In the genomic region with DNA sequence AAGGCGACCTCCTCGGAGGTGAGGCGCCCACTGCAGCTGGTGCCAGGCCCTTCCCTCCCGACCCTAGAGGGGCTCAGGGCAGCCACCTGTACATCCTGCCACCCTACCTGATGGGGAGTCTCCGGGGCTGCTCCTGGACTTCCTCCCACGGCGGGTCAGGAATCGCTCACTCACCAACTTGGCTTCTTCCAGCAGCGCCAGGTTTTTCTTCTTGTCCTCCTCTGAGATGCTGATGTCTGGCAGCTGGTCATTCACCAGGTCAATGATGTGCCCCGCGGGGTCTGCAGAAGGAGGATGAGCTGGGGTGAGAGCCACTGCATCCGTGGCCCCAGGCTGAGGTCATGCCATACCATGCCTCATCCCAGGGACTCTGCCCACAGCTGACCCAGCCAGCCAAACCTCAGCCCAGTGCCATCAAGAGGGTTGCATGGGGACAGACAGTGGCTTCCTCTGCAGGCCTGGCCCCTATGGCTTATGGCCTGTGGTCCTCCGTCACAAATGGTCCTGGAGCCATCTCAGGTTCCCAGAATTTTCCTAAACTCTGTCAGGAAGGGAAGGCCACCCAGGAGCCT, we compare ENCODE assay signal across 25 cellular contexts.
"Had no signal": no experiment of that assay in that cellular context is flagged by ENCODE, and none has a peak within 500 bp of the region (broad histone marks: within the 10 kb centered on the region; RNA-seq: fewer than 3 reads in every experiment).

No MANE protein-coding gene starts in this region.

- H3K4me3 ChIP-seq: adrenal gland, left ventricle myocardium inferior, lung, pancreas, prostate gland, smooth muscle cell, suprapubic skin, transverse colon had no signal

- DNase-seq: activated CD4-positive, alpha-beta memory T cell treated with anti-CD3 and anti-CD28 coated beads for 36 hours; activated CD4-positive, alpha-beta T cell treated with anti-CD3 and anti-CD28 coated beads, Interleukin-2, amount 10 ng/mL, durations not matched to agents 24 days and 14 days; activated naive CD4-positive, alpha-beta T cell; activated naive CD8-positive, alpha-beta T cell treated with anti-CD3 and anti-CD28 coated beads for 36 hours; activated T-cell treated with anti-CD3 and anti-CD28 coated beads for 4 hours; activated T-cell treated with anti-CD3 and anti-CD28 coated beads, Interleukin-2, amount 50 U/mL, for 72 hours; brain microvascular endothelial cell; glutamatergic neuron; left ventricle myocardium inferior; pancreas; retina; stimulated activated CD4-positive, alpha-beta T cell treated with anti-CD3 and anti-CD28 coated beads, Interleukin-1b, Interleukin-23, amount 100 ng/mL, for 48 hours; stimulated activated CD4-positive, alpha-beta T cell treated with anti-CD3 and anti-CD28 coated beads, Interleukin-4, amount 100 ng/mL, for 4 hours; stimulated activated CD8-positive, alpha-beta memory T cell treated with anti-CD3 and anti-CD28 coated beads, Interleukin-4, amount 100 ng/mL, for 48 hours; stimulated activated naive B cell treated with anti-CD40 and anti-IgM and Interleukin-4, amounts not matched to agents 10 μg/mL and 1 μg/mL and 100 μg/mL, for 72 hours; T-helper 1 cell; transverse colon had no signal

- H3K27me3 ChIP-seq: adrenal gland, brain microvascular endothelial cell, pancreas, suprapubic skin, transverse colon had no signal

- H3K4me2 ChIP-seq: smooth muscle cell had no signal

- H3K4me1 ChIP-seq: left ventricle myocardium inferior, pancreas, prostate gland, suprapubic skin had no signal

- H3K36me3 ChIP-seq: brain microvascular endothelial cell, left ventricle myocardium inferior, pancreas, prostate gland, suprapubic skin had no signal

- H3K4me3 Mint-ChIP-seq: activated CD4-positive, alpha-beta memory T cell treated with anti-CD3 and anti-CD28 coated beads for 36 hours; activated CD4-positive, alpha-beta T cell treated with anti-CD3 and anti-CD28 coated beads, Interleukin-2, amount 10 ng/mL, durations not matched to agents 24 days and 14 days; activated naive CD8-positive, alpha-beta T cell treated with anti-CD3 and anti-CD28 coated beads for 36 hours; activated T-cell treated with anti-CD3 and anti-CD28 coated beads, Interleukin-2, amount 50 U/mL, for 72 hours; dendritic cell treated with granulocyte-macrophage colony-stimulating factor and Interleukin-4, amounts not matched to agents 40 ng/mL and 50 ng/mL, for 4 days; nephron; stimulated activated naive B cell treated with anti-CD40 and anti-IgM and Interleukin-4, amounts not matched to agents 10 μg/mL and 1 μg/mL and 100 μg/mL, for 72 hours; T-helper 2 cell treated with Interferon-gamma antibody and Interleukin-4, amounts not matched to agents 5 μg/mL and 100 μg/mL, for 36 hours had no signal

- H3K9me3 Mint-ChIP-seq: activated CD4-positive, alpha-beta memory T cell treated with anti-CD3 and anti-CD28 coated beads for 36 hours; activated CD4-positive, alpha-beta T cell treated with anti-CD3 and anti-CD28 coated beads, Interleukin-2, amount 10 ng/mL, durations not matched to agents 24 days and 14 days; activated naive CD8-positive, alpha-beta T cell treated with anti-CD3 and anti-CD28 coated beads for 36 hours; activated T-cell treated with anti-CD3 and anti-CD28 coated beads, Interleukin-2, amount 50 U/mL, for 72 hours; dendritic cell treated with granulocyte-macrophage colony-stimulating factor and Interleukin-4, amounts not matched to agents 40 ng/mL and 50 ng/mL, for 4 days; nephron; stimulated activated naive B cell treated with anti-CD40 and anti-IgM and Interleukin-4, amounts not matched to agents 10 μg/mL and 1 μg/mL and 100 μg/mL, for 72 hours; T-helper 2 cell treated with Interferon-gamma antibody and Interleukin-4, amounts not matched to agents 5 μg/mL and 100 μg/mL, for 36 hours had no signal

- H3K27ac Mint-ChIP-seq: activated CD4-positive, alpha-beta memory T cell treated with anti-CD3 and anti-CD28 coated beads for 36 hours; activated CD4-positive, alpha-beta T cell treated with anti-CD3 and anti-CD28 coated beads, Interleukin-2, amount 10 ng/mL, durations not matched to agents 24 days and 14 days; activated naive CD8-positive, alpha-beta T cell treated with anti-CD3 and anti-CD28 coated beads for 36 hours; activated T-cell treated with anti-CD3 and anti-CD28 coated beads, Interleukin-2, amount 50 U/mL, for 72 hours; dendritic cell treated with granulocyte-macrophage colony-stimulating factor and Interleukin-4, amounts not matched to agents 40 ng/mL and 50 ng/mL, for 4 days; nephron; stimulated activated naive B cell treated with anti-CD40 and anti-IgM and Interleukin-4, amounts not matched to agents 10 μg/mL and 1 μg/mL and 100 μg/mL, for 72 hours; T-helper 2 cell treated with Interferon-gamma antibody and Interleukin-4, amounts not matched to agents 5 μg/mL and 100 μg/mL, for 36 hours had no signal

- H3K36me3 Mint-ChIP-seq: activated CD4-positive, alpha-beta memory T cell treated with anti-CD3 and anti-CD28 coated beads for 36 hours; activated naive CD8-positive, alpha-beta T cell treated with anti-CD3 and anti-CD28 coated beads for 36 hours; stimulated activated naive B cell treated with anti-CD40 and anti-IgM and Interleukin-4, amounts not matched to agents 10 μg/mL and 1 μg/mL and 100 μg/mL, for 72 hours had no signal

- H3K27me3 Mint-ChIP-seq: activated CD4-positive, alpha-beta T cell treated with anti-CD3 and anti-CD28 coated beads, Interleukin-2, amount 10 ng/mL, durations not matched to agents 24 days and 14 days; activated naive CD8-positive, alpha-beta T cell treated with anti-CD3 and anti-CD28 coated beads for 36 hours; stimulated activated naive B cell treated with anti-CD40 and anti-IgM and Interleukin-4, amounts not matched to agents 10 μg/mL and 1 μg/mL and 100 μg/mL, for 72 hours had no signal

- H3K9me3 ChIP-seq: adrenal gland, left ventricle myocardium inferior, pancreas, prostate gland, suprapubic skin, transverse colon had no signal

- H3K4me1 Mint-ChIP-seq: nephron had no signal

- H3K27ac ChIP-seq: adrenal gland, brain microvascular endothelial cell, left ventricle myocardium inferior, pancreas, prostate gland, suprapubic skin, transverse colon had no signal

- ATAC-seq: pancreas had no signal
